In genomic region chr21:38821248-38821647, GRCh38 we compare ENCODE assay signal across 16 cellular contexts. TPM values are rescaled to one million over a fixed set of nuclear protein-coding genes. Genes with fewer than 3 reads are reported as not detected.
A peak's percentile ranks its signal among the peaks of the same experiment; 100 is the strongest.
DNase-seq lines count a peak whose midpoint lies in the region; ATAC-seq, FAIRE-seq and TF ChIP-seq lines count a peak whose summit lies in the region.
"Had no signal": no experiment of that assay in that cellular context is flagged by ENCODE, and none has a peak within 500 bp of the region (broad histone marks: within the 10 kb centered on the region; RNA-seq: fewer than 3 reads in every experiment).

No MANE protein-coding gene starts in this region.

- peaks cover 81% of the 10 kb centered on the region for H3K36me3 Mint-ChIP-seq in Calu3 (ENCODE audit: insufficient read depth, unreplicated experiment)

- no peak overlapping the region for H2AFZ ChIP-seq in HepG2 (ENCODE audit: low read length)

- peaks cover 30% of the 10 kb centered on the region for H3K4me1 Mint-ChIP-seq in Calu3 (ENCODE audit: low read depth, unreplicated experiment)

- H3K27me3 ChIP-seq in HepG2 (ENCODE audit: control insufficient read depth in 1 of 2, insufficient read depth in 2 of 2, low read length in 2 of 2) (no peaks in the 10 kb centered on the region), stomach (no peaks in the 10 kb centered on the region)

- H3K9me3 Mint-ChIP-seq in Calu3 (ENCODE audit: low read depth, unreplicated experiment): no peaks in the 10 kb centered on the region
- H3K9me3 Mint-ChIP-seq: CD8-positive, alpha-beta T cell had no signal

- FAIRE-seq in HepG2 (lab: Jason Lieb, UNC): no peak

- DNase-seq in Calu3 (no peak), HepG2 (ENCODE audit: low spot score) (no peak), stomach (no peak), putamen (ENCODE audit: low spot score) (no peak), GOT3 (lab: John Stamatoyannopoulos, UW) (no peak)
- DNase-seq: activated CD4-positive, alpha-beta T cell treated with anti-CD3 and anti-CD28 coated beads for 48 hours; activated CD8-positive, alpha-beta memory T cell treated with anti-CD3 and anti-CD28 coated beads, Interleukin-2, amount 50 U/mL, for 48 hours; CD8-positive, alpha-beta T cell; cortex of kidney; NCI-H2227 treated with DMSO at 0.1 percent for 48 hours; NCI-H82 had no signal

- H3K9me3 ChIP-seq in HepG2 (ENCODE audit: low read length) (peaks cover 6% of the 10 kb centered on the region), stomach (peaks cover 0 to 1% (median under 1%) of the 10 kb centered on the region in 4 donors)

- TF ChIP-seq RAD21 in HepG2 (CRISPR knock-in tag; IDR thresholded peaks at IDR 0.05): no peak

- H3K27ac Mint-ChIP-seq in Calu3 (ENCODE audit: unreplicated experiment): peak overlapping the region; percentile 33
- H3K27ac Mint-ChIP-seq: nephron had no signal

- no peaks in the 10 kb centered on the region for H3K79me2 ChIP-seq in HepG2 (ENCODE audit: insufficient read depth, low read length)

- TF ChIP-seq POLR2A in HepG2 (IDR thresholded peaks at IDR 0.05; ENCODE audit: insufficient read depth in 1 of 2, low read depth in 2 of 2, low read length in 2 of 2) (no peak), stomach (IDR thresholded peaks at IDR 0.05) (no peak)

- TF ChIP-seq EP300 in HepG2 (IDR thresholded peaks at IDR 0.05; ENCODE audit: low read depth in 2 of 2, low read length in 2 of 2): no peak
- no peak for TF ChIP-seq EP300 in HepG2 (CRISPR knock-in tag; IDR thresholded peaks at IDR 0.05; ENCODE audit: borderline replicate concordance)
- TF ChIP-seq EP300 in stomach (IDR thresholded peaks at IDR 0.05): no peak

- WGBS in HepG2 (ENCODE audit: low lambda C conversion rate): 95% methylated on average over 6 of the region's 6 CpGs
- 78 to 88% (median 87%) methylated on average over 6 of the region's 6 CpGs for WGBS in stomach, 5 donors

- CTCF ChIA-PET in Calu3 (lab: Charles Lee): interaction anchor here (0.8 kb wide), 1 partner anchor 49 kb away, joined by 3 read pairs; no protein-coding TSS in a partner anchor
- CTCF ChIA-PET in HepG2 (lab: Yijun Ruan, JAX; ENCODE audit: low intra/inter-chr PET ratio, low total read pairs): no interaction called here

- no peak for ATAC-seq in HepG2
- ATAC-seq in HG03108 (IDR thresholded peaks at IDR 0.05; ENCODE audit: unreplicated experiment): no peak
- ATAC-seq in GM21390 (IDR thresholded peaks at IDR 0.05; ENCODE audit: unreplicated experiment): no peak
- ATAC-seq: CD8-positive, alpha-beta T cell had no signal

- BruUV-seq in Calu3 (replicated peaks; lab: Mats Ljungman, UMichigan) (no TSS peak), HepG2 (replicated peaks; lab: Mats Ljungman, UMichigan) (no TSS peak)

- peaks cover 73% of the 10 kb centered on the region for H3K4me1 ChIP-seq in HepG2 (ENCODE audit: insufficient read depth, low read length)
- peaks cover 48 to 69% (median 49%) of the 10 kb centered on the region in 4 donors for H3K4me1 ChIP-seq in stomach

- TF ChIP-seq CTCF in Calu3 (IDR thresholded peaks at IDR 0.05; ENCODE audit: unreplicated experiment) (no peak), HepG2 (CRISPR knock-in tag; IDR thresholded peaks at IDR 0.05) (no peak), stomach (IDR thresholded peaks at IDR 0.05) (no peak)

- peaks cover 36 to 68% of the 10 kb centered on the region in 2 experiments for H3K36me3 ChIP-seq in HepG2 (replicated peaks in 1 of 2; ENCODE audit: control insufficient read depth in 1 of 2, insufficient read depth in 2 of 2, low read length in 2 of 2)
- H3K36me3 ChIP-seq in stomach: peaks cover 68 to 88% (median 84%) of the 10 kb centered on the region in 4 donors

- H3K4me2 ChIP-seq in HepG2 (ENCODE audit: low read depth, low read length): no peak overlapping the region

- H4K20me1 ChIP-seq in HepG2 (ENCODE audit: insufficient read depth, low read length): no peaks in the 10 kb centered on the region; the same call in 1 of the 2 replicates

- H3K27ac ChIP-seq in cingulate gyrus (ENCODE audit: low read depth, low read length): peak overlapping the region; percentile 49
- peak overlapping the region; percentile 19 for H3K27ac ChIP-seq in HepG2 (ENCODE audit: extremely low read length, insufficient read depth, low read length)
- peak overlapping the region; percentile 6 to 82 (median 77) for H3K27ac ChIP-seq in stomach

- H3K4me3 Mint-ChIP-seq in Calu3 (ENCODE audit: low read depth, unreplicated experiment): no peak overlapping the region
- H3K4me3 Mint-ChIP-seq: CD8-positive, alpha-beta T cell; nephron had no signal

- H3K27me3 Mint-ChIP-seq in Calu3 (ENCODE audit: unreplicated experiment): no peaks in the 10 kb centered on the region

- H3K4me3 ChIP-seq in HepG2 (replicated peaks in 1 of 3; ENCODE audit: insufficient read depth in 1 of 3, low read depth in 2 of 3, low read length in 3 of 3): no peak overlapping the region
- no peak overlapping the region for H3K4me3 ChIP-seq in stomach
- H3K4me3 ChIP-seq: lung had no signal

- in situ Hi-C loops in HepG2 (cut with HindIII; ENCODE audit: extremely low pct_ligation_motif_present, low pct_unique_long_range_greater_than_20kb): no loop called here

- intact Hi-C loops in Calu3 (cut with micrococcal nuclease; ENCODE audit: unreplicated experiment): no loop called here
- intact Hi-C loops in HepG2 (cut with micrococcal nuclease; ENCODE audit: unreplicated experiment): loop anchor here (5.0 kb wide), 2 partner anchors 34 to 316 kb away; no protein-coding TSS in a partner anchor
- intact Hi-C loops in stomach (cut with DNase I; ENCODE audit: low total_unique reads): no loop called here

- no peak overlapping the region for H3K9ac ChIP-seq in HepG2 (ENCODE audit: insufficient read depth, low read depth, low read length)

- POLR2A ChIA-PET in HepG2 (lab: Yijun Ruan, JAX): interaction anchor here (1.2 to 2.4 kb wide), 3 partner anchors 11 to 33 kb away, joined by 3 to 5 read pairs (median 5); no protein-coding TSS in a partner anchor

TF ChIP-seq in HepG2, 621 proteins besides CTCF, POLR2A, EP300 and RAD21:
- TF ChIP-seq ETV5 (CRISPR knock-in tag; IDR thresholded peaks at IDR 0.05; ENCODE audit: borderline replicate concordance): no peak
- peak; percentile 63 for TF ChIP-seq RBM22 (optimal IDR thresholded peaks at IDR 0.05; ENCODE audit: low read length)
- 0 out of 2 replicates have a peak, but pooled peaks have one; percentile 12 for TF ChIP-seq RBFOX2 (IDR thresholded peaks at IDR 0.05; ENCODE audit: low read depth, low read length)
TF ChIP-seq in HepG2: peak in this region for 2.

RNA-seq across cellular contexts. Expression of gene ETS2, which starts 15.5 kb away (rescaled TPM):
- total RNA-seq in Calu3 (2022) (49.9 and 63.3 TPM in 2 replicates), HepG2 (2016; rRNA removed; fragmentation: Illumina TruSeq; extraction: Trizol) (24.6 and 28.2 TPM in 2 replicates), stomach (10 to 100 TPM; 33.8 to 80.0 (median 44.3) TPM)
- total RNA-seq in HepG2 (2016; cell fraction: cytosol; rRNA removed; fragmentation: Illumina TruSeq; extraction: Trizol; ENCODE audit: low read depth): 3.8 and 4.0 TPM in 2 replicates
- total RNA-seq in HepG2 (2016; cell fraction: insoluble cytoplasmic fraction; rRNA removed; fragmentation: Illumina TruSeq; extraction: Trizol): 23.9 and 25.8 TPM in 2 replicates
- 12.7 and 13.7 TPM in 2 replicates for total RNA-seq in HepG2 (2016; cell fraction: membrane; rRNA removed; fragmentation: Illumina TruSeq; extraction: Trizol)
- 18.7 and 22.0 TPM in 2 replicates for total RNA-seq in HepG2 (2016; cell fraction: nucleus; rRNA removed; fragmentation: Illumina TruSeq; extraction: Trizol)
- polyA plus RNA-seq in HepG2 (2011; rRNA removed) (64.4 and 71.4 TPM in 2 replicates), stomach (10 to 100 TPM; 40.2 to 60.3 (median 57.0) TPM)
- polyA plus RNA-seq in HepG2 (2011; cell fraction: cytosol; rRNA removed): 35.2 and 41.5 TPM in 2 replicates
- 84.4 and 87.5 TPM in 2 replicates for polyA plus RNA-seq in HepG2 (2011; cell fraction: nucleus; rRNA removed)
- 88.7 and 93.9 TPM in 2 replicates for polyA plus RNA-seq in HepG2 (2012)
- polyA plus RNA-seq in HepG2 (2016; cell fraction: cytosol; fragmentation: Illumina TruSeq; extraction: Trizol; ENCODE audit: low read depth): 4.9 and 5.3 TPM in 2 replicates
- polyA plus RNA-seq in HepG2 (2016; cell fraction: insoluble cytoplasmic fraction; fragmentation: Illumina TruSeq; extraction: Trizol; ENCODE audit: low read depth): 32.4 and 34.7 TPM in 2 replicates
- 11.1 and 13.2 TPM in 2 replicates for polyA plus RNA-seq in HepG2 (2016; cell fraction: membrane; fragmentation: Illumina TruSeq; extraction: Trizol; ENCODE audit: low read depth)
- 37.6 and 39.9 TPM in 2 replicates for polyA plus RNA-seq in HepG2 (2016; cell fraction: nucleus; fragmentation: Illumina TruSeq; extraction: Trizol; ENCODE audit: insufficient read depth, low read depth)
- 29.2 and 54.2 TPM in 2 replicates for polyA minus RNA-seq in HepG2 (2011; rRNA and poly(A)+ RNA removed; ENCODE audit: low replicate concordance)
- polyA minus RNA-seq in HepG2 (2011; cell fraction: cytosol; rRNA and poly(A)+ RNA removed): 54.7 and 59.7 TPM in 2 replicates
- polyA minus RNA-seq in HepG2 (2011; cell fraction: nucleus; rRNA and poly(A)+ RNA removed): 39.1 and 52.8 TPM in 2 replicates

Comparison
In these comparisons a context has a peak if more than half of its experiments do, and no peak if none do; other contexts are left out.
1. H3K27ac ChIP-seq: peak in every context shown above with its lines; median percentile 77 in stomach; 49 in cingulate gyrus; 19 in HepG2.